In genomic region chr10:94423627-94424026, GRCh38 we compare ENCODE assay signal across 19 cellular contexts.
DNase-seq lines count a peak whose midpoint lies in the region; ATAC-seq and TF ChIP-seq lines count a peak whose summit lies in the region.
"Had no signal": no experiment of that assay in that cellular context is flagged by ENCODE, and none has a peak within 500 bp of the region (broad histone marks: within the 10 kb centered on the region; RNA-seq: fewer than 3 reads in every experiment).

No MANE protein-coding gene starts in this region.

- H3K9me3 Mint-ChIP-seq in nephron, result peaks cover 15% of the 10 kb centered on the region
- H3K9me3 Mint-ChIP-seq: natural killer cell treated with Interleukin-12 subunit alpha and Interleukin-12 subunit beta and Interleukin-15 and Interleukin-18, amount 100 ng/mL, for 72 hours had no signal

- ATAC-seq in GM19035 (IDR thresholded peaks at IDR 0.05; ENCODE audit: unreplicated experiment) (no peak), GM18519 (IDR thresholded peaks at IDR 0.05; ENCODE audit: low FRiP score, unreplicated experiment) (no peak)
- ATAC-seq: activated T-helper 17 cell treated with anti-CD3 and anti-CD28 coated beads, Interleukin-2, amount 50 U/mL, for 72 hours; CD8-positive, alpha-beta T cell; gastroesophageal sphincter; natural killer cell treated with Interleukin-12 subunit alpha and Interleukin-12 subunit beta and Interleukin-15 and Interleukin-18, amount 100 ng/mL, for 72 hours; Right ventricle myocardium inferior had no signal

- DNase-seq in CD1c-positive myeloid dendritic cell (ENCODE audit: extremely low spot score), result peak; percentile 4
- DNase-seq in NCI-H226, result peak; percentile 68
- peak; percentile 74 for DNase-seq in choroid plexus epithelial cell (ENCODE audit: low read depth)
- DNase-seq in stimulated activated CD4-positive, alpha-beta T cell treated with anti-CD3 and anti-CD28 coated beads, Interleukin-4, amount 100 ng/mL, for 1 hour, result no peak
- no peak for DNase-seq in NAMALWA (ENCODE audit: low spot score)
- DNase-seq: activated CD4-positive, alpha-beta T cell treated with anti-CD3 and anti-CD28 coated beads for 4 hours; activated naive CD8-positive, alpha-beta T cell treated with anti-CD3 and anti-CD28 coated beads, Interleukin-2, amount 10 ng/mL, durations not matched to agents 7 days and 5 days; CD8-positive, alpha-beta T cell; DMS153; NCI-H524 treated with DMSO at 0.1 percent for 48 hours; stimulated activated CD4-positive, alpha-beta T cell treated with anti-CD3 and anti-CD28 coated beads, Interleukin-2, amount 100 ng/mL, for 24 hours; stimulated activated naive CD4-positive, alpha-beta T cell treated with Interleukin-2 at 50 U/mL for 16 hours had no signal

- no peak overlapping the region for H3K4me3 ChIP-seq in choroid plexus epithelial cell (ENCODE audit: low read depth, low read length)
- H3K4me3 ChIP-seq: gastroesophageal sphincter had no signal

- H3K4me1 Mint-ChIP-seq in nephron, result peaks cover 14% of the 10 kb centered on the region
- H3K4me1 Mint-ChIP-seq: activated naive CD8-positive, alpha-beta T cell treated with anti-CD3 and anti-CD28 coated beads, Interleukin-2, amount 10 ng/mL, durations not matched to agents 7 days and 5 days; activated T-helper 17 cell treated with anti-CD3 and anti-CD28 coated beads, Interleukin-2, amount 50 U/mL, for 72 hours had no signal

- TF ChIP-seq CTCF in choroid plexus epithelial cell (conservative IDR thresholded peaks at IDR 0.05; ENCODE audit: low read depth, low read length) (no peak), nephron (IDR thresholded peaks at IDR 0.05; ENCODE audit: unreplicated experiment in 3 of 3) (no peak)

- H3K27ac Mint-ChIP-seq in nephron, result peak overlapping the region in 2 of 3 experiments; percentile 54 to 61
- H3K27ac Mint-ChIP-seq: activated naive CD8-positive, alpha-beta T cell treated with anti-CD3 and anti-CD28 coated beads, Interleukin-2, amount 10 ng/mL, durations not matched to agents 7 days and 5 days; activated T-helper 17 cell treated with anti-CD3 and anti-CD28 coated beads, Interleukin-2, amount 50 U/mL, for 72 hours; CD8-positive, alpha-beta T cell; natural killer cell treated with Interleukin-12 subunit alpha and Interleukin-12 subunit beta and Interleukin-15 and Interleukin-18, amount 100 ng/mL, for 72 hours had no signal

- H3K4me3 Mint-ChIP-seq in nephron, result no peak overlapping the region
- H3K4me3 Mint-ChIP-seq: activated naive CD8-positive, alpha-beta T cell treated with anti-CD3 and anti-CD28 coated beads, Interleukin-2, amount 10 ng/mL, durations not matched to agents 7 days and 5 days; activated T-helper 17 cell treated with anti-CD3 and anti-CD28 coated beads, Interleukin-2, amount 50 U/mL, for 72 hours; CD8-positive, alpha-beta T cell; natural killer cell treated with Interleukin-12 subunit alpha and Interleukin-12 subunit beta and Interleukin-15 and Interleukin-18, amount 100 ng/mL, for 72 hours had no signal

- H3K36me3 Mint-ChIP-seq in nephron (ENCODE audit: low read depth), result peaks cover 11% of the 10 kb centered on the region
- H3K36me3 Mint-ChIP-seq: activated naive CD8-positive, alpha-beta T cell treated with anti-CD3 and anti-CD28 coated beads, Interleukin-2, amount 10 ng/mL, durations not matched to agents 7 days and 5 days; CD8-positive, alpha-beta T cell; natural killer cell treated with Interleukin-12 subunit alpha and Interleukin-12 subunit beta and Interleukin-15 and Interleukin-18, amount 100 ng/mL, for 72 hours had no signal

- H3K27me3 Mint-ChIP-seq in nephron (ENCODE audit: low read depth), result no peaks in the 10 kb centered on the region

Comparison
In these comparisons a context has a peak if more than half of its experiments do, and no peak if none do; other contexts are left out.
1. DNase-seq: peak in CD1c-positive myeloid dendritic cell (single experiment), NCI-H226 (single experiment) and choroid plexus epithelial cell (single experiment); none in stimulated activated CD4-positive, alpha-beta T cell treated with anti-CD3 and anti-CD28 coated beads, Interleukin-4, amount 100 ng/mL, for 1 hour (single experiment) and NAMALWA (single experiment).